ENCODE assay signal across 8 cellular contexts in genomic region chr20:63234693-63235398, GRCh38. TPM values are rescaled to one million over a fixed set of nuclear protein-coding genes. Genes with fewer than 3 reads are reported as not detected.
A peak's percentile ranks its signal among the peaks of the same experiment; 100 is the strongest.
DNase-seq lines count a peak whose midpoint lies in the region; ATAC-seq, FAIRE-seq and TF ChIP-seq lines count a peak whose summit lies in the region.

No MANE protein-coding gene starts in this region.

- H3K36me3 Mint-ChIP-seq in activated naive CD4-positive, alpha-beta T cell treated with anti-CD3 and anti-CD28 coated beads for 36 hours (ENCODE audit: low read depth), result no peaks in the 10 kb centered on the region

- peak overlapping the region; percentile 33 to 95 (median 53); a peak in 21 of 22 replicates for H3K4me2 ChIP-seq in BLaER1 treated with 17β-estradiol and CSF1 and Interleukin-3, amounts not matched to agents 10 nM and 100 nM
- H3K4me2 ChIP-seq in HepG2 (ENCODE audit: low read depth, low read length), result no peak overlapping the region

- H4K20me1 ChIP-seq in BLaER1 treated with 17β-estradiol and CSF1 and Interleukin-3, amounts not matched to agents 10 nM and 100 nM, result peaks cover 0 to 35% (median 0%) of the 10 kb centered on the region in 11 experiments; a peak in 4 of 22 replicates
- no peaks in the 10 kb centered on the region for H4K20me1 ChIP-seq in HepG2 (ENCODE audit: insufficient read depth, low read length)

- H3K4me3 Mint-ChIP-seq in activated naive CD4-positive, alpha-beta T cell treated with anti-CD3 and anti-CD28 coated beads for 36 hours, result no peak overlapping the region

- in situ Hi-C loops in HepG2 (cut with HindIII; ENCODE audit: extremely low pct_ligation_motif_present, low pct_unique_long_range_greater_than_20kb), result no loop called here

- no peaks in the 10 kb centered on the region for H3K9me3 ChIP-seq in BLaER1 treated with 17β-estradiol and CSF1 and Interleukin-3, amounts not matched to agents 10 nM and 100 nM (replicated peaks in 1 of 11)
- no peaks in the 10 kb centered on the region for H3K9me3 ChIP-seq in HepG2 (ENCODE audit: low read length)

- H3K4me3 ChIP-seq in BLaER1 treated with 17β-estradiol and CSF1 and Interleukin-3, amounts not matched to agents 10 nM and 100 nM, result no peak overlapping the region
- H3K4me3 ChIP-seq in HL-60 (replicated peaks; ENCODE audit: insufficient read depth, low read length) (no peak overlapping the region), HepG2 (replicated peaks in 1 of 3; ENCODE audit: insufficient read depth in 1 of 3, low read depth in 2 of 3, low read length in 3 of 3) (no peak overlapping the region; a peak in 1 of 6 replicates)

- peaks cover 22% of the 10 kb centered on the region for H3K27me3 Mint-ChIP-seq in activated naive CD4-positive, alpha-beta T cell treated with anti-CD3 and anti-CD28 coated beads for 36 hours (ENCODE audit: low read depth)

- peak overlapping the region in 2 of 11 experiments; percentile 21 to 44; a peak in 2 of 22 replicates for H3K27ac ChIP-seq in BLaER1 treated with 17β-estradiol and CSF1 and Interleukin-3, amounts not matched to agents 10 nM and 100 nM
- H3K27ac ChIP-seq in HL-60 (replicated peaks) (no peak overlapping the region), HepG2 (ENCODE audit: extremely low read length, insufficient read depth, low read length) (no peak overlapping the region)

- H3K36me3 ChIP-seq in BLaER1 treated with 17β-estradiol and CSF1 and Interleukin-3, amounts not matched to agents 10 nM and 100 nM, result no peaks in the 10 kb centered on the region
- no peaks in the 10 kb centered on the region for H3K36me3 ChIP-seq in HepG2 (replicated peaks in 1 of 2; ENCODE audit: control insufficient read depth in 1 of 2, insufficient read depth in 2 of 2, low read length in 2 of 2)

- DNase-seq in HL-60 (ENCODE audit: low read depth in 1 of 2, low spot score in 1 of 2) (no peak), HepG2 (ENCODE audit: low spot score) (peak; percentile 60), hippocampal formation (lab: John Stamatoyannopoulos, UW) (no peak), DMS153 (lab: John Stamatoyannopoulos, UW) (no peak)
- DNase-seq in activated naive CD4-positive, alpha-beta T cell treated with anti-CD3 and anti-CD28 coated beads for 36 hours, result peak; percentile 51

- H3K79me2 ChIP-seq in HepG2 (ENCODE audit: insufficient read depth, low read length), result no peaks in the 10 kb centered on the region

- peak overlapping the region in 1 of 11 experiments; percentile 18; a peak in 2 of 22 replicates for H3K9ac ChIP-seq in BLaER1 treated with 17β-estradiol and CSF1 and Interleukin-3, amounts not matched to agents 10 nM and 100 nM
- H3K9ac ChIP-seq in HepG2 (ENCODE audit: insufficient read depth, low read depth, low read length), result no peak overlapping the region

- peaks cover 4% of the 10 kb centered on the region for H3K4me1 Mint-ChIP-seq in activated naive CD4-positive, alpha-beta T cell treated with anti-CD3 and anti-CD28 coated beads for 36 hours (ENCODE audit: low read depth)

- POLR2A ChIA-PET in HepG2 (lab: Yijun Ruan, JAX), result interaction anchor here (1.2 to 2.0 kb wide), 2 partner anchors 12 to 18 kb away, joined by 4 to 6 read pairs; no protein-coding TSS in a partner anchor

- intact Hi-C loops in activated naive CD4-positive, alpha-beta T cell treated with anti-CD3 and anti-CD28 coated beads for 36 hours (cut with micrococcal nuclease), result no loop called here
- intact Hi-C loops in HepG2 (cut with micrococcal nuclease; ENCODE audit: unreplicated experiment), result loop anchor here (5.0 kb wide), 1 partner anchor 53 kb away; no protein-coding TSS in a partner anchor

- peak; percentile 4 for TF ChIP-seq CTCF in HL-60 (IDR thresholded peaks at IDR 0.05; ENCODE audit: insufficient read depth, low read length)
- TF ChIP-seq CTCF in HepG2 (CRISPR knock-in tag; IDR thresholded peaks at IDR 0.05), result peak; percentile 72

- peaks cover 55 to 98% (median 88%) of the 10 kb centered on the region in 10 experiments for H3K4me1 ChIP-seq in BLaER1 treated with 17β-estradiol and CSF1 and Interleukin-3, amounts not matched to agents 10 nM and 100 nM
- H3K4me1 ChIP-seq in HepG2 (ENCODE audit: insufficient read depth, low read length), result peaks cover 56% of the 10 kb centered on the region

- TF ChIP-seq POLR2A in HepG2 (IDR thresholded peaks at IDR 0.05; ENCODE audit: insufficient read depth in 1 of 2, low read depth in 2 of 2, low read length in 2 of 2), result no peak

- ATAC-seq in HepG2 (peak; percentile 76), HG03139 (IDR thresholded peaks at IDR 0.05; ENCODE audit: unreplicated experiment) (no peak), HG03460 (IDR thresholded peaks at IDR 0.05; ENCODE audit: unreplicated experiment) (no peak)

- BruUV-seq in HepG2 (replicated peaks; lab: Mats Ljungman, UMichigan), result no TSS peak

- TF ChIP-seq RAD21 in HepG2 (CRISPR knock-in tag; IDR thresholded peaks at IDR 0.05), result 0 out of 2 replicates have a peak, but pooled peaks have one; percentile 27

- peak; percentile 92 for FAIRE-seq in HepG2 (lab: Jason Lieb, UNC)

- TF ChIP-seq EP300 in HepG2 (IDR thresholded peaks at IDR 0.05; ENCODE audit: low read depth in 2 of 2, low read length in 2 of 2), result no peak
- no peak for TF ChIP-seq EP300 in HepG2 (CRISPR knock-in tag; IDR thresholded peaks at IDR 0.05; ENCODE audit: borderline replicate concordance)

- H3K9me3 Mint-ChIP-seq in activated naive CD4-positive, alpha-beta T cell treated with anti-CD3 and anti-CD28 coated beads for 36 hours, result no peaks in the 10 kb centered on the region

- 2% methylated on average over 18 of the region's 20 CpGs for WGBS in HepG2 (ENCODE audit: low lambda C conversion rate)

- no peak overlapping the region for H3K27ac Mint-ChIP-seq in activated naive CD4-positive, alpha-beta T cell treated with anti-CD3 and anti-CD28 coated beads for 36 hours

- H2AFZ ChIP-seq in HepG2 (ENCODE audit: low read length), result no peak overlapping the region

- H3K27me3 ChIP-seq in BLaER1 treated with 17β-estradiol and CSF1 and Interleukin-3, amounts not matched to agents 10 nM and 100 nM, result peaks cover 16 to 27% (median 25%) of the 10 kb centered on the region in 11 experiments; a peak in 20 of 22 replicates
- H3K27me3 ChIP-seq in HL-60 (ENCODE audit: insufficient read depth, poor library complexity, severe bottlenecking) (peaks cover 23% of the 10 kb centered on the region), HepG2 (ENCODE audit: control insufficient read depth in 1 of 2, insufficient read depth in 2 of 2, low read length in 2 of 2) (peaks cover 13 to 73% of the 10 kb centered on the region in 2 experiments)

- CTCF ChIA-PET in activated naive CD4-positive, alpha-beta T cell treated with anti-CD3 and anti-CD28 coated beads for 36 hours (lab: Charles Lee), result interaction anchor here (0.7 to 6.4 kb wide), 4 partner anchors 11 to 132 kb away, joined by 3 to 42 read pairs (median 4); no protein-coding TSS in a partner anchor
- CTCF ChIA-PET in HepG2 (lab: Yijun Ruan, JAX; ENCODE audit: low intra/inter-chr PET ratio, low total read pairs), result interaction anchor here (1.1 kb wide), 1 partner anchor 12 kb away, joined by 4 read pairs; no protein-coding TSS in a partner anchor

RNA-seq across cellular contexts. Expression of gene BIRC7, which starts 0.9 kb away (rescaled TPM):
- not detected for total RNA-seq in activated naive CD4-positive, alpha-beta T cell treated with anti-CD3 and anti-CD28 coated beads for 36 hours
- total RNA-seq in HepG2 (2016; rRNA removed; fragmentation: Illumina TruSeq; extraction: Trizol), result 0.20 and 0.27 TPM in 2 replicates
- not detected in 2 replicates for total RNA-seq in HepG2 (2016; cell fraction: cytosol; rRNA removed; fragmentation: Illumina TruSeq; extraction: Trizol; ENCODE audit: low read depth)
- total RNA-seq in HepG2 (2016; cell fraction: insoluble cytoplasmic fraction; rRNA removed; fragmentation: Illumina TruSeq; extraction: Trizol), result 0.33 and 0.45 TPM in 2 replicates
- 0.12 and 0.17 TPM in 2 replicates for total RNA-seq in HepG2 (2016; cell fraction: membrane; rRNA removed; fragmentation: Illumina TruSeq; extraction: Trizol)
- total RNA-seq in HepG2 (2016; cell fraction: nucleus; rRNA removed; fragmentation: Illumina TruSeq; extraction: Trizol), result 0.28 and 0.53 TPM in 2 replicates
- 5.1 and 8.6 TPM in 2 replicates for polyA plus RNA-seq in HepG2 (2011; rRNA removed)
- polyA plus RNA-seq in HepG2 (2011; cell fraction: cytosol; rRNA removed), result 4.3 and 7.9 TPM in 2 replicates
- polyA plus RNA-seq in HepG2 (2011; cell fraction: nucleus; rRNA removed), result 81.1 and 86.7 TPM in 2 replicates
- polyA plus RNA-seq in HepG2 (2012), result 2.6 and 6.6 TPM in 2 replicates
- 0.14 TPM in 1 of 2 replicates, not detected in the other for polyA plus RNA-seq in HepG2 (2016; cell fraction: cytosol; fragmentation: Illumina TruSeq; extraction: Trizol; ENCODE audit: low read depth)
- 0.37 TPM in 1 of 2 replicates, not detected in the other for polyA plus RNA-seq in HepG2 (2016; cell fraction: insoluble cytoplasmic fraction; fragmentation: Illumina TruSeq; extraction: Trizol; ENCODE audit: low read depth)
- polyA plus RNA-seq in HepG2 (2016; cell fraction: membrane; fragmentation: Illumina TruSeq; extraction: Trizol; ENCODE audit: low read depth), result 0.29 TPM in 1 of 2 replicates, not detected in the other
- 0.62 and 0.85 TPM in 2 replicates for polyA plus RNA-seq in HepG2 (2016; cell fraction: nucleus; fragmentation: Illumina TruSeq; extraction: Trizol; ENCODE audit: insufficient read depth, low read depth)
- polyA minus RNA-seq in HepG2 (2011; rRNA and poly(A)+ RNA removed; ENCODE audit: low replicate concordance), result 0.37 and 4.3 TPM in 2 replicates
- 2.0 and 2.2 TPM in 2 replicates for polyA minus RNA-seq in HepG2 (2011; cell fraction: cytosol; rRNA and poly(A)+ RNA removed)
- 6.4 and 9.9 TPM in 2 replicates for polyA minus RNA-seq in HepG2 (2011; cell fraction: nucleus; rRNA and poly(A)+ RNA removed)

RNA-seq across cellular contexts. Expression of gene YTHDF1, which starts 18.9 kb away (rescaled TPM):
- 10 to 100 TPM; 27.6 to 27.8 TPM for total RNA-seq in activated naive CD4-positive, alpha-beta T cell treated with anti-CD3 and anti-CD28 coated beads for 36 hours
- 37.7 and 39.8 TPM in 2 replicates for total RNA-seq in HepG2 (2016; rRNA removed; fragmentation: Illumina TruSeq; extraction: Trizol)
- total RNA-seq in HepG2 (2016; cell fraction: cytosol; rRNA removed; fragmentation: Illumina TruSeq; extraction: Trizol; ENCODE audit: low read depth), result 15.1 and 15.2 TPM in 2 replicates
- total RNA-seq in HepG2 (2016; cell fraction: insoluble cytoplasmic fraction; rRNA removed; fragmentation: Illumina TruSeq; extraction: Trizol), result 35.8 and 37.7 TPM in 2 replicates
- total RNA-seq in HepG2 (2016; cell fraction: membrane; rRNA removed; fragmentation: Illumina TruSeq; extraction: Trizol), result 41.8 and 42.4 TPM in 2 replicates
- 28.2 and 31.2 TPM in 2 replicates for total RNA-seq in HepG2 (2016; cell fraction: nucleus; rRNA removed; fragmentation: Illumina TruSeq; extraction: Trizol)
- 34.5 and 36.4 TPM in 2 replicates for polyA plus RNA-seq in HepG2 (2011; rRNA removed)
- 27.2 and 28.5 TPM in 2 replicates for polyA plus RNA-seq in HepG2 (2011; cell fraction: cytosol; rRNA removed)
- 36.7 and 41.9 TPM in 2 replicates for polyA plus RNA-seq in HepG2 (2011; cell fraction: nucleus; rRNA removed)
- polyA plus RNA-seq in HepG2 (2012), result 36.8 and 38.5 TPM in 2 replicates
- 9.5 and 11.3 TPM in 2 replicates for polyA plus RNA-seq in HepG2 (2016; cell fraction: cytosol; fragmentation: Illumina TruSeq; extraction: Trizol; ENCODE audit: low read depth)
- polyA plus RNA-seq in HepG2 (2016; cell fraction: insoluble cytoplasmic fraction; fragmentation: Illumina TruSeq; extraction: Trizol; ENCODE audit: low read depth), result 51.6 and 60.0 TPM in 2 replicates
- 29.6 and 31.9 TPM in 2 replicates for polyA plus RNA-seq in HepG2 (2016; cell fraction: membrane; fragmentation: Illumina TruSeq; extraction: Trizol; ENCODE audit: low read depth)
- polyA plus RNA-seq in HepG2 (2016; cell fraction: nucleus; fragmentation: Illumina TruSeq; extraction: Trizol; ENCODE audit: insufficient read depth, low read depth), result 75.9 and 78.1 TPM in 2 replicates
- 40.3 and 47.9 TPM in 2 replicates for polyA minus RNA-seq in HepG2 (2011; rRNA and poly(A)+ RNA removed; ENCODE audit: low replicate concordance)
- 30.1 and 32.4 TPM in 2 replicates for polyA minus RNA-seq in HepG2 (2011; cell fraction: cytosol; rRNA and poly(A)+ RNA removed)
- polyA minus RNA-seq in HepG2 (2011; cell fraction: nucleus; rRNA and poly(A)+ RNA removed), result 17.8 and 21.1 TPM in 2 replicates

RNA-seq across cellular contexts. Expression of gene NKAIN4, which starts 19.4 kb away (rescaled TPM):
- not detected for total RNA-seq in activated naive CD4-positive, alpha-beta T cell treated with anti-CD3 and anti-CD28 coated beads for 36 hours
- total RNA-seq in HepG2 (2016; rRNA removed; fragmentation: Illumina TruSeq; extraction: Trizol), result not detected in 2 replicates
- not detected in 2 replicates for total RNA-seq in HepG2 (2016; cell fraction: cytosol; rRNA removed; fragmentation: Illumina TruSeq; extraction: Trizol; ENCODE audit: low read depth)
- not detected in 2 replicates for total RNA-seq in HepG2 (2016; cell fraction: insoluble cytoplasmic fraction; rRNA removed; fragmentation: Illumina TruSeq; extraction: Trizol)
- total RNA-seq in HepG2 (2016; cell fraction: membrane; rRNA removed; fragmentation: Illumina TruSeq; extraction: Trizol), result not detected in 2 replicates
- total RNA-seq in HepG2 (2016; cell fraction: nucleus; rRNA removed; fragmentation: Illumina TruSeq; extraction: Trizol), result not detected in 2 replicates
- polyA plus RNA-seq in HepG2 (2011; rRNA removed), result not detected in 2 replicates
- not detected in 2 replicates for polyA plus RNA-seq in HepG2 (2011; cell fraction: cytosol; rRNA removed)
- not detected in 2 replicates for polyA plus RNA-seq in HepG2 (2011; cell fraction: nucleus; rRNA removed)
- 0.27 TPM in 1 of 2 replicates, not detected in the other for polyA plus RNA-seq in HepG2 (2012)
- polyA plus RNA-seq in HepG2 (2016; cell fraction: cytosol; fragmentation: Illumina TruSeq; extraction: Trizol; ENCODE audit: low read depth), result not detected in 2 replicates
- polyA plus RNA-seq in HepG2 (2016; cell fraction: insoluble cytoplasmic fraction; fragmentation: Illumina TruSeq; extraction: Trizol; ENCODE audit: low read depth), result not detected in 2 replicates
- polyA plus RNA-seq in HepG2 (2016; cell fraction: membrane; fragmentation: Illumina TruSeq; extraction: Trizol; ENCODE audit: low read depth), result not detected in 2 replicates
- not detected in 2 replicates for polyA plus RNA-seq in HepG2 (2016; cell fraction: nucleus; fragmentation: Illumina TruSeq; extraction: Trizol; ENCODE audit: insufficient read depth, low read depth)
- not detected in 2 replicates for polyA minus RNA-seq in HepG2 (2011; rRNA and poly(A)+ RNA removed; ENCODE audit: low replicate concordance)
- not detected in 2 replicates for polyA minus RNA-seq in HepG2 (2011; cell fraction: cytosol; rRNA and poly(A)+ RNA removed)
- polyA minus RNA-seq in HepG2 (2011; cell fraction: nucleus; rRNA and poly(A)+ RNA removed), result not detected in 2 replicates

RNA-seq across cellular contexts. Expression of gene ARFGAP1, which starts 37.8 kb away (rescaled TPM):
- 10 to 100 TPM; 82.4 to 89.4 TPM for total RNA-seq in activated naive CD4-positive, alpha-beta T cell treated with anti-CD3 and anti-CD28 coated beads for 36 hours
- total RNA-seq in HepG2 (2016; rRNA removed; fragmentation: Illumina TruSeq; extraction: Trizol), result 51.4 and 132 TPM in 2 replicates
- 32.3 and 33.5 TPM in 2 replicates for total RNA-seq in HepG2 (2016; cell fraction: cytosol; rRNA removed; fragmentation: Illumina TruSeq; extraction: Trizol; ENCODE audit: low read depth)
- 44.4 and 147 TPM in 2 replicates for total RNA-seq in HepG2 (2016; cell fraction: insoluble cytoplasmic fraction; rRNA removed; fragmentation: Illumina TruSeq; extraction: Trizol)
- total RNA-seq in HepG2 (2016; cell fraction: membrane; rRNA removed; fragmentation: Illumina TruSeq; extraction: Trizol), result 36.6 and 38.2 TPM in 2 replicates
- 173 and 206 TPM in 2 replicates for total RNA-seq in HepG2 (2016; cell fraction: nucleus; rRNA removed; fragmentation: Illumina TruSeq; extraction: Trizol)
- 132 and 173 TPM in 2 replicates for polyA plus RNA-seq in HepG2 (2011; rRNA removed)
- 40.1 and 86.0 TPM in 2 replicates for polyA plus RNA-seq in HepG2 (2011; cell fraction: cytosol; rRNA removed)
- 1,804 and 3,077 TPM in 2 replicates for polyA plus RNA-seq in HepG2 (2011; cell fraction: nucleus; rRNA removed)
- 112 and 149 TPM in 2 replicates for polyA plus RNA-seq in HepG2 (2012)
- polyA plus RNA-seq in HepG2 (2016; cell fraction: cytosol; fragmentation: Illumina TruSeq; extraction: Trizol; ENCODE audit: low read depth), result 5.1 and 5.7 TPM in 2 replicates
- 47.2 and 54.2 TPM in 2 replicates for polyA plus RNA-seq in HepG2 (2016; cell fraction: insoluble cytoplasmic fraction; fragmentation: Illumina TruSeq; extraction: Trizol; ENCODE audit: low read depth)
- 13.3 and 16.2 TPM in 2 replicates for polyA plus RNA-seq in HepG2 (2016; cell fraction: membrane; fragmentation: Illumina TruSeq; extraction: Trizol; ENCODE audit: low read depth)
- 572 and 622 TPM in 2 replicates for polyA plus RNA-seq in HepG2 (2016; cell fraction: nucleus; fragmentation: Illumina TruSeq; extraction: Trizol; ENCODE audit: insufficient read depth, low read depth)
- polyA minus RNA-seq in HepG2 (2011; rRNA and poly(A)+ RNA removed; ENCODE audit: low replicate concordance), result 69.2 and 278 TPM in 2 replicates
- 47.8 and 61.7 TPM in 2 replicates for polyA minus RNA-seq in HepG2 (2011; cell fraction: cytosol; rRNA and poly(A)+ RNA removed)
- polyA minus RNA-seq in HepG2 (2011; cell fraction: nucleus; rRNA and poly(A)+ RNA removed), result 203 and 232 TPM in 2 replicates

RNA-seq across cellular contexts. Expression of gene COL20A1, which starts 58.1 kb away (rescaled TPM):
- under 1 TPM in 1 of 2 experiments, not detected in 1; 0.05 TPM for total RNA-seq in activated naive CD4-positive, alpha-beta T cell treated with anti-CD3 and anti-CD28 coated beads for 36 hours
- not detected in 2 replicates for total RNA-seq in HepG2 (2016; rRNA removed; fragmentation: Illumina TruSeq; extraction: Trizol)
- not detected in 2 replicates for total RNA-seq in HepG2 (2016; cell fraction: cytosol; rRNA removed; fragmentation: Illumina TruSeq; extraction: Trizol; ENCODE audit: low read depth)
- total RNA-seq in HepG2 (2016; cell fraction: insoluble cytoplasmic fraction; rRNA removed; fragmentation: Illumina TruSeq; extraction: Trizol), result not detected in 2 replicates
- not detected in 2 replicates for total RNA-seq in HepG2 (2016; cell fraction: membrane; rRNA removed; fragmentation: Illumina TruSeq; extraction: Trizol)
- total RNA-seq in HepG2 (2016; cell fraction: nucleus; rRNA removed; fragmentation: Illumina TruSeq; extraction: Trizol), result not detected in 2 replicates
- polyA plus RNA-seq in HepG2 (2011; rRNA removed), result 0.03 TPM in 1 of 2 replicates, not detected in the other
- polyA plus RNA-seq in HepG2 (2011; cell fraction: cytosol; rRNA removed), result 0.03 TPM in 1 of 2 replicates, not detected in the other
- polyA plus RNA-seq in HepG2 (2011; cell fraction: nucleus; rRNA removed), result 0.09 and 0.14 TPM in 2 replicates
- polyA plus RNA-seq in HepG2 (2012), result not detected in 2 replicates
- polyA plus RNA-seq in HepG2 (2016; cell fraction: cytosol; fragmentation: Illumina TruSeq; extraction: Trizol; ENCODE audit: low read depth), result not detected in 2 replicates
- not detected in 2 replicates for polyA plus RNA-seq in HepG2 (2016; cell fraction: insoluble cytoplasmic fraction; fragmentation: Illumina TruSeq; extraction: Trizol; ENCODE audit: low read depth)
- polyA plus RNA-seq in HepG2 (2016; cell fraction: membrane; fragmentation: Illumina TruSeq; extraction: Trizol; ENCODE audit: low read depth), result not detected in 2 replicates
- polyA plus RNA-seq in HepG2 (2016; cell fraction: nucleus; fragmentation: Illumina TruSeq; extraction: Trizol; ENCODE audit: insufficient read depth, low read depth), result not detected in 2 replicates
- polyA minus RNA-seq in HepG2 (2011; rRNA and poly(A)+ RNA removed; ENCODE audit: low replicate concordance), result not detected in 2 replicates
- polyA minus RNA-seq in HepG2 (2011; cell fraction: cytosol; rRNA and poly(A)+ RNA removed), result not detected in 2 replicates
- polyA minus RNA-seq in HepG2 (2011; cell fraction: nucleus; rRNA and poly(A)+ RNA removed), result under 0.01 and 0.12 TPM in 2 replicates

Comparison
In these comparisons a context has a peak if more than half of its experiments do, and no peak if none do; other contexts are left out.
1. DNase-seq: peak in activated naive CD4-positive, alpha-beta T cell treated with anti-CD3 and anti-CD28 coated beads for 36 hours (single experiment) and HepG2 (single experiment); none in HL-60 (0 of 2), hippocampal formation (0 of 2) and DMS153 (single experiment).